Comparison of ENCODE assay signal across 26 cellular contexts in genomic region chr14:98622208-98623051, GRCh38.
DNase-seq lines count a peak whose midpoint lies in the region; ATAC-seq and TF ChIP-seq lines count a peak whose summit lies in the region.
"Had no signal": no experiment of that assay in that cellular context is flagged by ENCODE, and none has a peak within 500 bp of the region (broad histone marks: within the 10 kb centered on the region; RNA-seq: fewer than 3 reads in every experiment).

No MANE protein-coding gene starts in this region.

- in situ Hi-C loops in astrocyte of the spinal cord (cut with HindIII; ENCODE audit: low sequenced_read_pairs) = no loop called here

- H3K4me1 ChIP-seq in lung (ENCODE audit: control insufficient read depth in 2 of 2, insufficient read depth in 2 of 2, low read length in 2 of 2) = no peaks in the 10 kb centered on the region
- H3K4me1 ChIP-seq: breast epithelium, right atrium auricular region, uterus had no signal

- TF ChIP-seq POLR2A in lower leg skin (IDR thresholded peaks at IDR 0.05) = no peak

- TF ChIP-seq CTCF in AG10803 (conservative IDR thresholded peaks at IDR 0.05; ENCODE audit: low read length) (no peak), astrocyte of the spinal cord (IDR thresholded peaks at IDR 0.05; ENCODE audit: low read depth, low read length) (no peak), lung (IDR thresholded peaks at IDR 0.05; ENCODE audit: control extremely low read depth, extremely low read depth) (no peak), lower leg skin (IDR thresholded peaks at IDR 0.05) (no peak)

- no peaks in the 10 kb centered on the region for H3K27me3 ChIP-seq in lung (ENCODE audit: control insufficient read depth, insufficient read depth)
- H3K27me3 ChIP-seq: breast epithelium, right atrium auricular region had no signal

- ATAC-seq in lung (ENCODE audit: insufficient read depth, low FRiP score) (no peak), GM19328 (IDR thresholded peaks at IDR 0.05; ENCODE audit: unreplicated experiment) (no peak)
- ATAC-seq: left lobe of liver, Panc1, T-cell, WTC11 had no signal

- H3K36me3 ChIP-seq in lung (ENCODE audit: control insufficient read depth in 2 of 2, insufficient read depth in 2 of 2, low read length in 2 of 2) = no peaks in the 10 kb centered on the region
- H3K36me3 ChIP-seq: breast epithelium, right atrium auricular region, uterus had no signal

- H3K9me3 ChIP-seq in lung (ENCODE audit: control insufficient read depth in 2 of 2, insufficient read depth in 1 of 2, low read length in 1 of 2) = peaks cover 1 to 3% of the 10 kb centered on the region in 2 donors
- H3K9me3 ChIP-seq: uterus had no signal

- no peak overlapping the region for H3K27ac ChIP-seq in lung (ENCODE audit: low read depth in 1 of 2, low read length in 1 of 2)
- H3K27ac ChIP-seq: breast epithelium, KMS-11, right atrium auricular region, uterus had no signal

- WGBS in lung, 2 donors = 74 to 82% methylated on average over 4 of the region's 4 CpGs
- 67 to 75% methylated on average over 4 of the region's 4 CpGs for WGBS in lower leg skin, 2 donors

- DNase-seq in AG10803 (ENCODE audit: low read depth) (peak; percentile 20), HT1080 (ENCODE audit: low read depth) (peak; percentile 77), astrocyte of the spinal cord (ENCODE audit: low read depth, low spot score) (peak; percentile 30), lung (ENCODE audit: low spot score) (peak; percentile 9), lower leg skin (ENCODE audit: low spot score in 2 of 2) (no peak), SIG-M5 (lab: John Stamatoyannopoulos, UW) (no peak)
- DNase-seq: activated CD4-positive, alpha-beta T cell treated with anti-CD3 and anti-CD28 coated beads, Interleukin-2, amount 50 U/mL, for 1 hour; activated naive CD4-positive, alpha-beta T cell treated with Interleukin-2 at 50 U/mL for 16 hours; activated T-cell treated with anti-CD3 and anti-CD28 coated beads, Interleukin-2, amount 50 U/mL, for 72 hours; DMS 273 treated with DMSO at 0.1 percent for 48 hours; hypothalamus; MV-4-11; NCI-H1436 treated with DMSO at 0.1 percent for 48 hours; NCI-H2081 treated with DMSO at 0.1 percent for 48 hours; NCI-H226; stimulated activated naive CD4-positive, alpha-beta T cell treated with Interleukin-2 at 50 U/mL for 16 hours; T-cell; uterus had no signal

- intact Hi-C loops in lower leg skin (cut with DNase I; ENCODE audit: low total_unique reads) = no loop called here

- H3K4me3 ChIP-seq in AG10803 (ENCODE audit: low read length) = no peak overlapping the region
- no peak overlapping the region for H3K4me3 ChIP-seq in astrocyte of the spinal cord (ENCODE audit: low read depth, low read length)
- H3K4me3 ChIP-seq in lung = no peak overlapping the region
- H3K4me3 ChIP-seq in lower leg skin (ENCODE audit: low read depth, poor library complexity, severe bottlenecking) = no peak overlapping the region
- H3K4me3 ChIP-seq: breast epithelium, right atrium auricular region, smooth muscle cell, uterus had no signal

Comparison
In these comparisons a context has a peak if more than half of its experiments do, and no peak if none do; other contexts are left out.
1. DNase-seq: peak in AG10803 (single experiment), HT1080 (single experiment), astrocyte of the spinal cord (single experiment) and lung (single experiment); none in lower leg skin (0 of 2) and SIG-M5 (single experiment).